Comparison of ENCODE assay signal across 10 cellular contexts in the genomic region with DNA sequence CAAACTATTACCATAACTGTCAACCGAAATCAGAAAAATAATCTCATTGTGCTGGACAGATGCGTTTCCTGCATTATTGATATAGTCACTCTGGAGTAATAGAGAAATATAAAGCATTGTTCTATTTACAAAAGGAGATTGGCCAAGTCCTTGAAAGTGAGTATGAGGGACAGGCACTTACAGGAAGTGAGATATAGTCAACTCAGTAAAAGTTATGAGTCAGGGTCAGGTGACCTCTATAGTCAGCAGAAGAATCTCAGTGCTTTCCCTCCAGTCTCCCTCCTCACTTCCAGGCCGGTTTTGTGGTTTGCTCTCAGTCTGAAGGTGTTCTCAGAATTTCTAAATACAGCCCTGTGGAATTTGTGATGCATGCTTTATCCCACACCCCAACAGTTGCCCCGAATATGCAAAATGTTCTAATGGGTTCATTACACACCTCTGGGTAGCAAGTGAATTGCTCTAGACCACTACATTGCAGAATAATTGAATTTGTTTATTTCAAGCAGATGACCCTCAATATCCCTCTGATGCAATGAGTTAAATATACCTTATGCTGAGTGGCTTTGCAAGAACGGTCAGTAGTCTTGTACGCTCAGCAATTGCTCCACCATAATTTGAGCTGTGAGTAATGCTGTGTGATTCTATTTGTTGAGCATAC.
DNase-seq lines count a peak whose midpoint lies in the region; ATAC-seq and TF ChIP-seq lines count a peak whose summit lies in the region.
"Had no signal": no experiment of that assay in that cellular context is flagged by ENCODE, and none has a peak within 500 bp of the region (broad histone marks: within the 10 kb centered on the region; RNA-seq: fewer than 3 reads in every experiment).

No MANE protein-coding gene starts in this region.

- no peak overlapping the region for H3K27ac Mint-ChIP-seq in H9

- no peaks in the 10 kb centered on the region for H3K36me3 ChIP-seq in ACC112 (ENCODE audit: insufficient read depth, low read length)

- WGBS in H9 (ENCODE audit: extremely low coverage, insufficient read length, low lambda C conversion rate), result no CpG with 5 or more reads among the region's 6 CpGs

- no peak overlapping the region for H3K23ac ChIP-seq in H9 (ENCODE audit: insufficient read length, low read depth, low read length)

- no peaks in the 10 kb centered on the region; a peak in 1 of 5 replicates for H3K9me3 Mint-ChIP-seq in H9

- H3T11ph ChIP-seq in H9 (ENCODE audit: low read length), result no peak overlapping the region

- H2BK5ac ChIP-seq in H9 (ENCODE audit: insufficient read length, low read length), result no peak overlapping the region

- no peak overlapping the region for H3K14ac ChIP-seq in H9 (ENCODE audit: insufficient read depth, low read length)

- H3K27me3 Mint-ChIP-seq in H9 (ENCODE audit: low read depth), result no peaks in the 10 kb centered on the region

- no peak overlapping the region for H4K8ac ChIP-seq in H9 (replicated peaks; ENCODE audit: insufficient read length, low read depth, low read length)

- ATAC-seq in GM21529 (IDR thresholded peaks at IDR 0.05; ENCODE audit: unreplicated experiment), result peak; percentile 62
- no peak for ATAC-seq in GM19452 (IDR thresholded peaks at IDR 0.05; ENCODE audit: unreplicated experiment)

- no peak overlapping the region; the same call in 1 of the 2 replicates for H3K4me3 ChIP-seq in ACC112 (ENCODE audit: low read depth, low read length)

- H3K4ac ChIP-seq in H9 (ENCODE audit: low read depth, low read length), result no peak overlapping the region

- H2BK15ac ChIP-seq in H9 (ENCODE audit: low read depth, low read length), result no peak overlapping the region

- H4K91ac ChIP-seq in H9 (ENCODE audit: insufficient read length, low read depth, low read length), result no peak overlapping the region

- no peak overlapping the region for H2BK20ac ChIP-seq in H9 (ENCODE audit: low read depth, low read length, poor library complexity, severe bottlenecking)

- H3K27ac ChIP-seq in ACC112 (ENCODE audit: low read depth, low read length), result peak overlapping the region; percentile 61
- no peak overlapping the region for H3K27ac ChIP-seq in H9 (ENCODE audit: insufficient read length, low read depth, low read length)
- H3K27ac ChIP-seq: parathyroid adenoma had no signal

- H2AFZ ChIP-seq in ACC112 (ENCODE audit: low read length, unreplicated experiment), result peak overlapping the region; percentile 55
- no peak overlapping the region for H2AFZ ChIP-seq in H9 (ENCODE audit: low read length)
- H2AFZ ChIP-seq: parathyroid adenoma had no signal

- no peak overlapping the region for H4K5ac ChIP-seq in H9 (ENCODE audit: insufficient read length, low read depth, low read length)

- no peak overlapping the region for H3K56ac ChIP-seq in H9 (ENCODE audit: insufficient read length, low read depth, low read length)

- H3K4me1 Mint-ChIP-seq in H9, result peaks cover 14 to 21% of the 10 kb centered on the region in 2 experiments

- H2BK12ac ChIP-seq in H9 (ENCODE audit: insufficient read length, low read depth, low read length), result no peak overlapping the region

- no peak for TF ChIP-seq CTCF in H9 (conservative IDR thresholded peaks at IDR 0.05)

- no peak overlapping the region for H2BK120ac ChIP-seq in H9 (ENCODE audit: low read depth, low read length, poor library complexity, severe bottlenecking)

- H3K79me1 ChIP-seq in H9 (ENCODE audit: insufficient read depth, low read depth, low read length, poor library complexity, severe bottlenecking), result no peaks in the 10 kb centered on the region

- no peaks in the 10 kb centered on the region for H3K23me2 ChIP-seq in H9 (ENCODE audit: insufficient read length, low read depth, low read length, poor library complexity, severe bottlenecking)

- H3K9ac ChIP-seq in H9 (ENCODE audit: extremely low read depth, insufficient read length, low read length), result no peak overlapping the region
- H3K9ac ChIP-seq: parathyroid adenoma had no signal

- H3K79me2 ChIP-seq in ACC112 (ENCODE audit: control insufficient read depth, insufficient read depth, low read length, unreplicated experiment) (no peaks in the 10 kb centered on the region), H9 (ENCODE audit: insufficient read depth, low read length) (no peaks in the 10 kb centered on the region)
- H3K79me2 ChIP-seq: parathyroid adenoma had no signal

- DNase-seq in M059J (ENCODE audit: low read depth) (peak; percentile 62), fibroblast of peridontal ligament (ENCODE audit: extremely low read depth) (peak; percentile 2), H9 (no peak), OCI-M2 (lab: John Stamatoyannopoulos, UW; ENCODE audit: unreplicated experiment) (no peak)
- DNase-seq in activated CD8-positive, alpha-beta memory T cell treated with anti-CD3 and anti-CD28 coated beads, Interleukin-2, amount 50 U/mL, for 4 hours, result no peak
- DNase-seq: NCI-H69 had no signal

- no peak overlapping the region for H3K4me2 ChIP-seq in H9 (ENCODE audit: insufficient read depth, insufficient read length, low read length)

- H3K36me3 Mint-ChIP-seq in H9 (ENCODE audit: insufficient read depth in 1 of 3, low read depth in 3 of 3), result no peaks in the 10 kb centered on the region; a peak in 1 of 7 replicates

- H3K9me3 ChIP-seq in H9 (ENCODE audit: control insufficient read depth, low read depth, low read length), result no peaks in the 10 kb centered on the region

- no peak overlapping the region for H3K18ac ChIP-seq in H9 (ENCODE audit: insufficient read length, low read depth, low read length)

- H3K4me1 ChIP-seq in ACC112 (ENCODE audit: control insufficient read depth, insufficient read depth, low read length, unreplicated experiment) (peaks cover 12% of the 10 kb centered on the region), H9 (ENCODE audit: insufficient read depth, low read length) (no peaks in the 10 kb centered on the region)
- H3K4me1 ChIP-seq: parathyroid adenoma had no signal

- no peak overlapping the region for H3K4me3 Mint-ChIP-seq in H9

- H4K20me1 ChIP-seq in H9 (ENCODE audit: control insufficient read depth, insufficient read depth, insufficient read length), result no peaks in the 10 kb centered on the region

- no peaks in the 10 kb centered on the region for H3K27me3 ChIP-seq in ACC112 (ENCODE audit: insufficient read depth, low read length)
- no peaks in the 10 kb centered on the region for H3K27me3 ChIP-seq in H9 (ENCODE audit: insufficient read depth, low read length)

- H2AK5ac ChIP-seq in H9 (ENCODE audit: insufficient read length, low read length), result no peak overlapping the region

Comparison
In these comparisons a context has a peak if more than half of its experiments do, and no peak if none do; other contexts are left out.
1. DNase-seq: peak in M059J (single experiment) and fibroblast of peridontal ligament (single experiment); none in H9 (single experiment), OCI-M2 (single experiment) and activated CD8-positive, alpha-beta memory T cell treated with anti-CD3 and anti-CD28 coated beads, Interleukin-2, amount 50 U/mL, for 4 hours (single experiment).